8 cellular contexts compared by ENCODE assay signal in genomic region chr2:100197643-100198153, GRCh38. TPM values are rescaled to one million over a fixed set of nuclear protein-coding genes. Genes with fewer than 3 reads are reported as not detected.
A peak's percentile ranks its signal among the peaks of the same experiment; 100 is the strongest.
DNase-seq lines count a peak whose midpoint lies in the region; ATAC-seq and TF ChIP-seq lines count a peak whose summit lies in the region.

No MANE protein-coding gene starts in this region.

- H3K36me3 Mint-ChIP-seq in natural killer cell treated with Interleukin-12 subunit alpha and Interleukin-12 subunit beta and Interleukin-15 and Interleukin-18, amount 100 ng/mL, for 72 hours: no peaks in the 10 kb centered on the region

- no peaks in the 10 kb centered on the region for H3K4me1 Mint-ChIP-seq in natural killer cell treated with Interleukin-12 subunit alpha and Interleukin-12 subunit beta and Interleukin-15 and Interleukin-18, amount 100 ng/mL, for 72 hours (ENCODE audit: low read depth in 2 of 2)

- H3K4me2 ChIP-seq in osteoblast (ENCODE audit: insufficient read depth, low read length): peak overlapping the region; percentile 64

- peaks cover 2 to 6% of the 10 kb centered on the region in 2 donors for H3K27me3 Mint-ChIP-seq in natural killer cell treated with Interleukin-12 subunit alpha and Interleukin-12 subunit beta and Interleukin-15 and Interleukin-18, amount 100 ng/mL, for 72 hours

- ATAC-seq in Right ventricle myocardium inferior: peak; percentile 77
- ATAC-seq in natural killer cell treated with Interleukin-12 subunit alpha and Interleukin-12 subunit beta and Interleukin-15 and Interleukin-18, amount 100 ng/mL, for 72 hours: no peak
- no peak for ATAC-seq in HG02884 (IDR thresholded peaks at IDR 0.05; ENCODE audit: unreplicated experiment)

- H3K4me3 Mint-ChIP-seq in natural killer cell treated with Interleukin-12 subunit alpha and Interleukin-12 subunit beta and Interleukin-15 and Interleukin-18, amount 100 ng/mL, for 72 hours: no peak overlapping the region

- TF ChIP-seq CTCF in AG09319 (IDR thresholded peaks at IDR 0.05; ENCODE audit: low read depth, low read length) (no peak), VCaP (conservative IDR thresholded peaks at IDR 0.05) (no peak), osteoblast (IDR thresholded peaks at IDR 0.05; ENCODE audit: extremely low read depth, low read depth, low read length) (no peak)

- H3K9me3 Mint-ChIP-seq in natural killer cell treated with Interleukin-12 subunit alpha and Interleukin-12 subunit beta and Interleukin-15 and Interleukin-18, amount 100 ng/mL, for 72 hours: no peaks in the 10 kb centered on the region

- H3K4me1 ChIP-seq in osteoblast (ENCODE audit: insufficient read depth, low read length): peaks cover 20% of the 10 kb centered on the region

- H3K27me3 ChIP-seq in osteoblast (ENCODE audit: insufficient read depth, low read length): no peaks in the 10 kb centered on the region

- H2AFZ ChIP-seq in osteoblast (ENCODE audit: low read length): peak overlapping the region; percentile 90

- no peaks in the 10 kb centered on the region for H4K20me1 ChIP-seq in osteoblast (ENCODE audit: insufficient read depth, low read length)

- H3K79me2 ChIP-seq in osteoblast (ENCODE audit: insufficient read depth, low read length): no peaks in the 10 kb centered on the region

- intact Hi-C loops in Right ventricle myocardium inferior (cut with DNase I): no loop called here

- peak overlapping the region; percentile 26 for H3K4me3 ChIP-seq in osteoblast (ENCODE audit: insufficient read depth, low read length)

- H3K27ac ChIP-seq in VCaP (peak overlapping the region; percentile 26; the same call in 1 of the 2 replicates), osteoblast (ENCODE audit: low read depth, low read length) (peak overlapping the region; percentile 75)

- no peaks in the 10 kb centered on the region for H3K36me3 ChIP-seq in osteoblast (ENCODE audit: insufficient read depth, low read length)

- H3K27ac Mint-ChIP-seq in natural killer cell treated with Interleukin-12 subunit alpha and Interleukin-12 subunit beta and Interleukin-15 and Interleukin-18, amount 100 ng/mL, for 72 hours: no peak overlapping the region

- no peaks in the 10 kb centered on the region for H3K9me3 ChIP-seq in osteoblast (ENCODE audit: low read depth, low read length)

- peak; percentile 39 for DNase-seq in AG09319 (ENCODE audit: extremely low read depth, low read depth)
- DNase-seq in Right ventricle myocardium inferior (ENCODE audit: missing footprints): peak; percentile 81
- DNase-seq in osteoblast (ENCODE audit: insufficient read length, low spot score, missing footprints): peak; percentile 91
- no peak for DNase-seq in NCI-H446 (lab: John Stamatoyannopoulos, UW)
- DNase-seq in natural killer cell treated with Interleukin-12 subunit alpha and Interleukin-12 subunit beta and Interleukin-15 and Interleukin-18, amount 100 ng/mL, for 72 hours (ENCODE audit: low spot score): no peak
- no peak for DNase-seq in D341Med (ENCODE audit: low spot score)

RNA-seq across cellular contexts. Expression of gene AFF3, which starts 55.3 kb away (rescaled TPM):
- total RNA-seq in Right ventricle myocardium inferior: 6.8 TPM
- total RNA-seq in osteoblast: 2.9 and 4.3 TPM in 2 replicates
- 1 to 10 TPM in 1 of 2 donors, not detected in 1; 1.5 TPM for total RNA-seq in natural killer cell treated with Interleukin-12 subunit alpha and Interleukin-12 subunit beta and Interleukin-15 and Interleukin-18, amount 100 ng/mL, for 72 hours

Comparison
In these comparisons a context has a peak if more than half of its experiments do, and no peak if none do; other contexts are left out.
1. DNase-seq: peak in AG09319 (single experiment), Right ventricle myocardium inferior (single experiment) and osteoblast (single experiment); none in NCI-H446 (0 of 2), natural killer cell treated with Interleukin-12 subunit alpha and Interleukin-12 subunit beta and Interleukin-15 and Interleukin-18, amount 100 ng/mL, for 72 hours (single experiment) and D341Med (single experiment).